ENCODE assay signal across 1 cellular context in genomic region chr6:43644940-43645612, GRCh38.
TF ChIP-seq lines count a peak whose summit lies in the region.

Gene RSPH9, plus strand, starts transcription at chr6:43645036. Its CDS starts 63 bp downstream, at chr6:43645099.

TF ChIP-seq in SK-N-SH, 30 proteins besides CTCF, POLR2A, EP300 and RAD21 (continued from another document):
- TF ChIP-seq, protein P1, sequence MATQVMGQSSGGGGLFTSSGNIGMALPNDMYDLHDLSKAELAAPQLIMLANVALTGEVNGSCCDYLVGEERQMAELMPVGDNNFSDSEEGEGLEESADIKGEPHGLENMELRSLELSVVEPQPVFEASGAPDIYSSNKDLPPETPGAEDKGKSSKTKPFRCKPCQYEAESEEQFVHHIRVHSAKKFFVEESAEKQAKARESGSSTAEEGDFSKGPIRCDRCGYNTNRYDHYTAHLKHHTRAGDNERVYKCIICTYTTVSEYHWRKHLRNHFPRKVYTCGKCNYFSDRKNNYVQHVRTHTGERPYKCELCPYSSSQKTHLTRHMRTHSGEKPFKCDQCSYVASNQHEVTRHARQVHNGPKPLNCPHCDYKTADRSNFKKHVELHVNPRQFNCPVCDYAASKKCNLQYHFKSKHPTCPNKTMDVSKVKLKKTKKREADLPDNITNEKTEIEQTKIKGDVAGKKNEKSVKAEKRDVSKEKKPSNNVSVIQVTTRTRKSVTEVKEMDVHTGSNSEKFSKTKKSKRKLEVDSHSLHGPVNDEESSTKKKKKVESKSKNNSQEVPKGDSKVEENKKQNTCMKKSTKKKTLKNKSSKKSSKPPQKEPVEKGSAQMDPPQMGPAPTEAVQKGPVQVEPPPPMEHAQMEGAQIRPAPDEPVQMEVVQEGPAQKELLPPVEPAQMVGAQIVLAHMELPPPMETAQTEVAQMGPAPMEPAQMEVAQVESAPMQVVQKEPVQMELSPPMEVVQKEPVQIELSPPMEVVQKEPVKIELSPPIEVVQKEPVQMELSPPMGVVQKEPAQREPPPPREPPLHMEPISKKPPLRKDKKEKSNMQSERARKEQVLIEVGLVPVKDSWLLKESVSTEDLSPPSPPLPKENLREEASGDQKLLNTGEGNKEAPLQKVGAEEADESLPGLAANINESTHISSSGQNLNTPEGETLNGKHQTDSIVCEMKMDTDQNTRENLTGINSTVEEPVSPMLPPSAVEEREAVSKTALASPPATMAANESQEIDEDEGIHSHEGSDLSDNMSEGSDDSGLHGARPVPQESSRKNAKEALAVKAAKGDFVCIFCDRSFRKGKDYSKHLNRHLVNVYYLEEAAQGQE (IDR thresholded peaks at IDR 0.05; ENCODE audit: low read depth, low read length) = no peak
